In genomic region chr10:128864554-128865300, GRCh38 we compare ENCODE assay signal across 27 cellular contexts.
A peak's percentile ranks its signal among the peaks of the same experiment; 100 is the strongest.
DNase-seq lines count a peak whose midpoint lies in the region; ATAC-seq and TF ChIP-seq lines count a peak whose summit lies in the region.
"Had no signal": no experiment of that assay in that cellular context is flagged by ENCODE, and none has a peak within 500 bp of the region (broad histone marks: within the 10 kb centered on the region; RNA-seq: fewer than 3 reads in every experiment).

No MANE protein-coding gene starts in this region.

- no peaks in the 10 kb centered on the region for H3K27me3 ChIP-seq in H9 (ENCODE audit: insufficient read depth, low read length)
- H3K27me3 ChIP-seq: SJSA1 had no signal

- intact Hi-C loops in posterior vena cava (cut with DNase I), result no loop called here

- H2BK5ac ChIP-seq in H9 (ENCODE audit: insufficient read length, low read length), result no peak overlapping the region

- no peak for TF ChIP-seq POLR2A in erythroblast (IDR thresholded peaks at IDR 0.05; ENCODE audit: low read length)

- H3K4me2 ChIP-seq in H9 (ENCODE audit: insufficient read depth, insufficient read length, low read length), result no peak overlapping the region
- H3K4me2 ChIP-seq: A549, PC-9 had no signal

- H2AFZ ChIP-seq in H9 (ENCODE audit: low read length), result no peak overlapping the region
- H2AFZ ChIP-seq: PC-9 had no signal

- DNase-seq in H9, result no peak
- DNase-seq in ecto neural progenitor cell (ENCODE audit: low spot score), result peak; percentile 28
- DNase-seq in mucosa of gallbladder (ENCODE audit: low spot score), result peak; percentile 8
- DNase-seq in posterior vena cava (ENCODE audit: low spot score), result peak; percentile 47
- no peak for DNase-seq in erythroblast (lab: John Stamatoyannopoulos, UW)
- DNase-seq in NOMO-1 (lab: John Stamatoyannopoulos, UW; ENCODE audit: unreplicated experiment in 2 of 2), result no peak
- no peak for DNase-seq in OCI-M1 (lab: John Stamatoyannopoulos, UW)
- DNase-seq: C1 segment of cervical spinal cord; Caco-2; CD8-positive, alpha-beta T cell; HFFc6; Kasumi-1; MV-4-11; NCI-H1105; NCI-H1436 treated with DMSO at 0.1 percent for 48 hours; NCI-H187 treated with DMSO at 0.1 percent for 48 hours; NCI-H2171 treated with DMSO at 0.1 percent for 48 hours; NCI-H345; NCI-H510A treated with DMSO at 0.1 percent for 48 hours; NCI-H748 treated with DMSO at 0.1 percent for 48 hours; PC-9; Right ventricle myocardium superior; RPMI8226 had no signal

- H3K9me3 ChIP-seq in H9 (ENCODE audit: control insufficient read depth, low read depth, low read length), result no peaks in the 10 kb centered on the region
- H3K9me3 ChIP-seq: A549, Caco-2 had no signal

- no peak overlapping the region for H3K4me3 Mint-ChIP-seq in H9
- no peak overlapping the region for H3K4me3 Mint-ChIP-seq in activated T-helper 17 cell treated with anti-CD3 and anti-CD28 coated beads, Interleukin-2, amount 50 U/mL, for 72 hours
- H3K4me3 Mint-ChIP-seq: CD8-positive, alpha-beta T cell; HFFc6 had no signal

- H3K27ac ChIP-seq in H9 (ENCODE audit: insufficient read length, low read depth, low read length), result no peak overlapping the region
- H3K27ac ChIP-seq: A549, PC-9, SJSA1 had no signal

- no peaks in the 10 kb centered on the region for H3K23me2 ChIP-seq in H9 (ENCODE audit: insufficient read length, low read depth, low read length, poor library complexity, severe bottlenecking)

- H3T11ph ChIP-seq in H9 (ENCODE audit: low read length), result no peak overlapping the region

- H3K27me3 Mint-ChIP-seq in H9 (ENCODE audit: low read depth), result no peaks in the 10 kb centered on the region
- peaks cover 6% of the 10 kb centered on the region for H3K27me3 Mint-ChIP-seq in activated T-helper 17 cell treated with anti-CD3 and anti-CD28 coated beads, Interleukin-2, amount 50 U/mL, for 72 hours

- H2BK15ac ChIP-seq in H9 (ENCODE audit: low read depth, low read length), result no peak overlapping the region

- H2BK12ac ChIP-seq in H9 (ENCODE audit: insufficient read length, low read depth, low read length), result no peak overlapping the region

- no peak overlapping the region for H2AK5ac ChIP-seq in H9 (ENCODE audit: insufficient read length, low read length)

- peak overlapping the region; percentile 24; the same call in 1 of the 2 replicates for H3K14ac ChIP-seq in H9 (ENCODE audit: insufficient read depth, low read length)

- no peaks in the 10 kb centered on the region for H4K20me1 ChIP-seq in H9 (ENCODE audit: control insufficient read depth, insufficient read depth, insufficient read length)

- H2BK20ac ChIP-seq in H9 (ENCODE audit: low read depth, low read length, poor library complexity, severe bottlenecking), result no peak overlapping the region

- H4K91ac ChIP-seq in H9 (ENCODE audit: insufficient read length, low read depth, low read length), result no peak overlapping the region

- no peak overlapping the region for H4K8ac ChIP-seq in H9 (replicated peaks; ENCODE audit: insufficient read length, low read depth, low read length)

- no peak for TF ChIP-seq CTCF in H9 (conservative IDR thresholded peaks at IDR 0.05)

- no CpG with 5 or more reads among the region's 13 CpGs for WGBS in H9 (ENCODE audit: extremely low coverage, insufficient read length, low lambda C conversion rate)

- ATAC-seq in activated T-helper 17 cell treated with anti-CD3 and anti-CD28 coated beads, Interleukin-2, amount 50 U/mL, for 72 hours (replicated peaks), result no peak
- ATAC-seq: A549; CD8-positive, alpha-beta T cell; K562 had no signal

- H3K56ac ChIP-seq in H9 (ENCODE audit: insufficient read length, low read depth, low read length), result no peak overlapping the region

- H3K79me1 ChIP-seq in H9 (ENCODE audit: insufficient read depth, low read depth, low read length, poor library complexity, severe bottlenecking), result no peaks in the 10 kb centered on the region

- no peak overlapping the region for H4K5ac ChIP-seq in H9 (ENCODE audit: insufficient read length, low read depth, low read length)

- H3K9ac ChIP-seq in H9 (ENCODE audit: extremely low read depth, insufficient read length, low read length), result no peak overlapping the region

- H3K4me1 Mint-ChIP-seq in H9, result peaks cover 3 to 4% of the 10 kb centered on the region in 2 experiments; a peak in 2 of 4 replicates
- no peaks in the 10 kb centered on the region for H3K4me1 Mint-ChIP-seq in activated T-helper 17 cell treated with anti-CD3 and anti-CD28 coated beads, Interleukin-2, amount 50 U/mL, for 72 hours

- H3K79me2 ChIP-seq in H9 (ENCODE audit: insufficient read depth, low read length), result no peaks in the 10 kb centered on the region

- H3K23ac ChIP-seq in H9 (ENCODE audit: insufficient read length, low read depth, low read length), result no peak overlapping the region

- no peak overlapping the region for H2BK120ac ChIP-seq in H9 (ENCODE audit: low read depth, low read length, poor library complexity, severe bottlenecking)

- H3K4me1 ChIP-seq in H9 (ENCODE audit: insufficient read depth, low read length), result no peaks in the 10 kb centered on the region
- H3K4me1 ChIP-seq: A549, Caco-2, SJSA1 had no signal

- no peaks in the 10 kb centered on the region; a peak in 2 of 5 replicates for H3K9me3 Mint-ChIP-seq in H9
- H3K9me3 Mint-ChIP-seq in activated T-helper 17 cell treated with anti-CD3 and anti-CD28 coated beads, Interleukin-2, amount 50 U/mL, for 72 hours, result no peaks in the 10 kb centered on the region
- H3K9me3 Mint-ChIP-seq: CD8-positive, alpha-beta T cell had no signal

- H3K36me3 Mint-ChIP-seq in H9 (ENCODE audit: insufficient read depth in 1 of 3, low read depth in 3 of 3), result no peaks in the 10 kb centered on the region; a peak in 1 of 7 replicates
- no peaks in the 10 kb centered on the region for H3K36me3 Mint-ChIP-seq in activated T-helper 17 cell treated with anti-CD3 and anti-CD28 coated beads, Interleukin-2, amount 50 U/mL, for 72 hours (ENCODE audit: low read depth)
- H3K36me3 Mint-ChIP-seq: CD8-positive, alpha-beta T cell had no signal

- H3K18ac ChIP-seq in H9 (ENCODE audit: insufficient read length, low read depth, low read length), result no peak overlapping the region

- H3K27ac Mint-ChIP-seq in H9, result peak overlapping the region in 1 of 3 experiments; percentile 76; a peak in 1 of 7 replicates
- H3K27ac Mint-ChIP-seq in activated T-helper 17 cell treated with anti-CD3 and anti-CD28 coated beads, Interleukin-2, amount 50 U/mL, for 72 hours, result no peak overlapping the region
- H3K27ac Mint-ChIP-seq: CD8-positive, alpha-beta T cell; HFFc6 had no signal

- no peak overlapping the region for H3K4ac ChIP-seq in H9 (ENCODE audit: low read depth, low read length)

Comparison
In these comparisons a context has a peak if more than half of its experiments do, and no peak if none do; other contexts are left out.
1. DNase-seq: peak in ecto neural progenitor cell (single experiment), mucosa of gallbladder (single experiment) and posterior vena cava (single experiment); none in H9 (single experiment), erythroblast (0 of 2), NOMO-1 (0 of 2) and OCI-M1 (single experiment).